Comparison of ENCODE assay signal across 19 cellular contexts in the genomic region with DNA sequence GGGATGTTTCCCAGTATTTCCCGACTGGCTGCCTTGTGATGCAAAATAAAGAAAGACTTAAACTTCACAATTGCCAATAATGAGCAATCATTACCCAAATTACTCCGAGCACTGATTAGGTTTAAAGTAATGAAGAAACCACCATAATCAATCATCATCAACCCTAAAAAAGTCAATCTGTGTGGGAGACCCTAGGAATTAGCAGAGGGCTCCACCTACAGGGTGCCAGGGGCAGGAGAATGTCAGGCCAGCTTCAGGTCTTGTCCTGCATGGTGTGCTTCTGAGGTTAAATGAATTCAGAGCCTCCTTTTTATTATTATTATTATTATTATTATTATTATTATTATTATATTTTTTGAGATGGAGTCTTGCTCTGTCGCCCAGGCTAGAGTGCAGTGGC.
DNase-seq lines count a peak whose midpoint lies in the region; ATAC-seq and TF ChIP-seq lines count a peak whose summit lies in the region.
"Had no signal": no experiment of that assay in that cellular context is flagged by ENCODE, and none has a peak within 500 bp of the region (broad histone marks: within the 10 kb centered on the region; RNA-seq: fewer than 3 reads in every experiment).

No MANE protein-coding gene starts in this region.

- H3F3A ChIP-seq in neural progenitor cell (ENCODE audit: low read depth) = peaks cover 7% of the 10 kb centered on the region

- H3K27me3 Mint-ChIP-seq in chondrocyte (ENCODE audit: low read depth) = no peaks in the 10 kb centered on the region
- H3K27me3 Mint-ChIP-seq in neural progenitor cell (ENCODE audit: insufficient read depth, low read depth) = no peaks in the 10 kb centered on the region

- H4K20me1 ChIP-seq in neural progenitor cell (ENCODE audit: low read depth) (no peaks in the 10 kb centered on the region), Karpas-422 (ENCODE audit: insufficient read depth, low read depth, low read length) (no peaks in the 10 kb centered on the region)

- ATAC-seq in HG02759 (IDR thresholded peaks at IDR 0.05; ENCODE audit: unreplicated experiment) (no peak), GM18502 (IDR thresholded peaks at IDR 0.05; ENCODE audit: poor library complexity, unreplicated experiment) (no peak)
- ATAC-seq: activated CD4-positive, alpha-beta T cell treated with anti-CD3 and anti-CD28 coated beads for 36 hours; left colon; right lobe of liver; upper lobe of right lung had no signal

- 0 out of 2 replicates have a peak, but pooled peaks have one; percentile 9 for TF ChIP-seq CTCF in LNCaP clone FGC (IDR thresholded peaks at IDR 0.05; ENCODE audit: control insufficient read depth, extremely low read depth, insufficient read depth)
- peak; percentile 61 for TF ChIP-seq CTCF in chondrocyte (IDR thresholded peaks at IDR 0.05)
- peak; percentile 61 for TF ChIP-seq CTCF in neural progenitor cell (IDR thresholded peaks at IDR 0.05)

- H3K79me2 ChIP-seq in neural progenitor cell (ENCODE audit: low read depth) (no peaks in the 10 kb centered on the region), Karpas-422 (ENCODE audit: low read length) (no peaks in the 10 kb centered on the region)

- DNase-seq in NCI-H2171 treated with DMSO at 0.1 percent for 48 hours (lab: John Stamatoyannopoulos, UW) (peak; percentile 3), NCI-H2171 (lab: John Stamatoyannopoulos, UW) (no peak), LNCaP clone FGC (ENCODE audit: low read depth) (no peak), chondrocyte (ENCODE audit: low spot score) (no peak), neural progenitor cell (ENCODE audit: low spot score) (peak; percentile 40), Karpas-422 (no peak)
- DNase-seq: activated CD4-positive, alpha-beta T cell treated with anti-CD3 and anti-CD28 coated beads for 36 hours; activated gamma-delta T cell treated with Interleukin-2 at 50 U/mL for 16 hours; cerebellar nuclear complex; DMS79; hypothalamus; left colon; occipital lobe; right lobe of liver; stomach; upper lobe of right lung had no signal

- peaks cover 11% of the 10 kb centered on the region for H3K9me3 Mint-ChIP-seq in chondrocyte (ENCODE audit: low read depth)
- H3K9me3 Mint-ChIP-seq in neural progenitor cell = no peaks in the 10 kb centered on the region

- no peaks in the 10 kb centered on the region for H3K9me2 ChIP-seq in Karpas-422 (replicated peaks; ENCODE audit: insufficient read depth, low read length)

- H3K4me3 ChIP-seq in LNCaP clone FGC (ENCODE audit: low read depth, low read length) = no peak overlapping the region
- H3K4me3 ChIP-seq in neural progenitor cell = no peak overlapping the region
- H3K4me3 ChIP-seq in Karpas-422 (ENCODE audit: low read length) = no peak overlapping the region
- H3K4me3 ChIP-seq: right lobe of liver, stomach, upper lobe of right lung had no signal

- H3K36me3 Mint-ChIP-seq in chondrocyte (ENCODE audit: low read depth) (peaks cover 3% of the 10 kb centered on the region), neural progenitor cell (no peaks in the 10 kb centered on the region)
- H3K36me3 Mint-ChIP-seq: CD14-positive monocyte had no signal

- no peak overlapping the region for H3K9ac ChIP-seq in neural progenitor cell
- no peak overlapping the region for H3K9ac ChIP-seq in Karpas-422 (ENCODE audit: low read length)

- no peaks in the 10 kb centered on the region for H3K9me3 ChIP-seq in neural progenitor cell (ENCODE audit: low read depth)
- peaks cover 48% of the 10 kb centered on the region for H3K9me3 ChIP-seq in Karpas-422 (ENCODE audit: low read length)
- H3K9me3 ChIP-seq: right lobe of liver, upper lobe of right lung had no signal

- no peaks in the 10 kb centered on the region for H3K27me3 ChIP-seq in neural progenitor cell
- H3K27me3 ChIP-seq in Karpas-422 (ENCODE audit: low read length) = no peaks in the 10 kb centered on the region
- H3K27me3 ChIP-seq: right lobe of liver, stomach, upper lobe of right lung had no signal

- H2AFZ ChIP-seq in neural progenitor cell (replicated peaks) = no peak overlapping the region
- H2AFZ ChIP-seq in Karpas-422 (ENCODE audit: low read length) = no peak overlapping the region

- no peaks in the 10 kb centered on the region for H3K4me1 Mint-ChIP-seq in chondrocyte (ENCODE audit: low read depth)
- no peaks in the 10 kb centered on the region for H3K4me1 Mint-ChIP-seq in neural progenitor cell
- H3K4me1 Mint-ChIP-seq: activated CD4-positive, alpha-beta T cell treated with anti-CD3 and anti-CD28 coated beads for 36 hours had no signal

- H3K4me3 Mint-ChIP-seq in chondrocyte (ENCODE audit: unreplicated experiment) (no peak overlapping the region), neural progenitor cell (no peak overlapping the region)
- H3K4me3 Mint-ChIP-seq: activated CD4-positive, alpha-beta T cell treated with anti-CD3 and anti-CD28 coated beads for 36 hours; CD14-positive monocyte had no signal

- H3K27ac Mint-ChIP-seq in chondrocyte (ENCODE audit: unreplicated experiment) (no peak overlapping the region), neural progenitor cell (no peak overlapping the region)
- H3K27ac Mint-ChIP-seq: activated CD4-positive, alpha-beta T cell treated with anti-CD3 and anti-CD28 coated beads for 36 hours; CD14-positive monocyte had no signal

- no peak overlapping the region for H3K27ac ChIP-seq in neural progenitor cell
- no peak overlapping the region for H3K27ac ChIP-seq in Karpas-422 (ENCODE audit: low read length)
- H3K27ac ChIP-seq: right lobe of liver, stomach, upper lobe of right lung had no signal

- H3K4me1 ChIP-seq in neural progenitor cell = no peaks in the 10 kb centered on the region
- H3K4me1 ChIP-seq in Karpas-422 (ENCODE audit: low read length) = no peaks in the 10 kb centered on the region
- H3K4me1 ChIP-seq: right lobe of liver, stomach, upper lobe of right lung had no signal

- no peaks in the 10 kb centered on the region for H3K36me3 ChIP-seq in neural progenitor cell
- H3K36me3 ChIP-seq in Karpas-422 (ENCODE audit: insufficient read depth, low read length) = no peaks in the 10 kb centered on the region
- H3K36me3 ChIP-seq: right lobe of liver, stomach, upper lobe of right lung had no signal

- no peak overlapping the region for H3K4me2 ChIP-seq in neural progenitor cell
- no peak overlapping the region for H3K4me2 ChIP-seq in Karpas-422 (ENCODE audit: low read depth, low read length, poor library complexity, severe bottlenecking)

Comparison
In these comparisons a context has a peak if more than half of its experiments do, and no peak if none do; other contexts are left out.
1. DNase-seq: peak in NCI-H2171 treated with DMSO at 0.1 percent for 48 hours (single experiment) and neural progenitor cell (single experiment); none in NCI-H2171 (single experiment), LNCaP clone FGC (single experiment), chondrocyte (single experiment) and Karpas-422 (single experiment).
2. CTCF ChIP-seq: peak in every context shown above with its lines; median percentile 61 in chondrocyte; 61 in neural progenitor cell; 9 in LNCaP clone FGC.